ENCODE assay signal across 8 cellular contexts in genomic region chr9:137551656-137552534, GRCh38. TPM values are rescaled to one million over a fixed set of nuclear protein-coding genes. Genes with fewer than 3 reads are reported as not detected.
DNase-seq lines count a peak whose midpoint lies in the region; ATAC-seq and TF ChIP-seq lines count a peak whose summit lies in the region.

Gene MRPL41 (plus strand): TSS chr9:137551879. CDS start chr9:137552082, 203 bp downstream.

- H3K79me2 ChIP-seq in mammary epithelial cell (ENCODE audit: insufficient read depth, low read length) (peaks cover 19% of the 10 kb centered on the region), smooth muscle cell (ENCODE audit: low read depth) (no peaks in the 10 kb centered on the region)

- peak within 1 kb of the TSS; percentile 71 for H3K9ac ChIP-seq in mammary epithelial cell (ENCODE audit: insufficient read depth, low read length)
- H3K9ac ChIP-seq in smooth muscle cell (ENCODE audit: low read depth), result peak within 1 kb of the TSS; percentile 71

- POLR2A ChIA-PET in WTC11 (lab: Charles Lee), result interaction anchor here (0.6 kb wide), 1 partner anchor 53 kb away, joined by 4 read pairs; no protein-coding TSS in a partner anchor

- in situ Hi-C loops in mammary epithelial cell (cut with MboI; ENCODE audit: low sequenced_read_pairs in 2 of 2), result no loop called here

- H3K27ac ChIP-seq in mammary epithelial cell (ENCODE audit: insufficient read depth, low read depth, low read length), result peak within 1 kb of the TSS; percentile 31
- H3K27ac ChIP-seq in smooth muscle cell (ENCODE audit: low read depth), result peak within 1 kb of the TSS; percentile 53

- WGBS in mammary epithelial cell (ENCODE audit: low coverage, missing lambda C conversion rate), result 1% methylated on average over 9 of the region's 111 CpGs
- WGBS in smooth muscle cell (ENCODE audit: low lambda C conversion rate), result 4% methylated on average over 68 of the region's 111 CpGs

- H3K4me3 Mint-ChIP-seq in WTC11, result peak within 1 kb of the TSS; percentile 87

- H3K36me3 Mint-ChIP-seq in WTC11, result peaks cover 34% of the 10 kb centered on the region

- H3K27ac Mint-ChIP-seq in WTC11, result peak within 1 kb of the TSS; percentile 88

- peaks cover 7% of the 10 kb centered on the region for H3K4me1 Mint-ChIP-seq in WTC11

- ATAC-seq in GM18520 (IDR thresholded peaks at IDR 0.05; ENCODE audit: unreplicated experiment) (peak; percentile 87), HG03064 (IDR thresholded peaks at IDR 0.05; ENCODE audit: low read depth, unreplicated experiment) (peak; percentile 60), WTC11 (peak; percentile 85)

- H3K4me2 ChIP-seq in mammary epithelial cell (ENCODE audit: insufficient read depth, low read depth, low read length) (peak within 1 kb of the TSS; percentile 95), smooth muscle cell (peak within 1 kb of the TSS; percentile 99)

- intact Hi-C loops in mammary epithelial cell (cut with micrococcal nuclease), result loop anchor here (2.0 kb wide), 1 partner anchor 17 kb away; no protein-coding TSS in a partner anchor

- H3K27me3 Mint-ChIP-seq in WTC11 (ENCODE audit: low read depth), result no peaks in the 10 kb centered on the region; the same call in 1 of the 2 replicates

- H4K20me1 ChIP-seq in mammary epithelial cell (ENCODE audit: insufficient read depth, low read length) (peaks cover 2% of the 10 kb centered on the region), smooth muscle cell (ENCODE audit: low read depth) (peaks cover under 1% of the 10 kb centered on the region)

- H3K36me3 ChIP-seq in mammary epithelial cell (ENCODE audit: insufficient read depth, low read length) (peaks cover 7% of the 10 kb centered on the region), smooth muscle cell (ENCODE audit: low read depth) (no peaks in the 10 kb centered on the region)

- H3K4me1 ChIP-seq in mammary epithelial cell (ENCODE audit: insufficient read depth, low read length) (peaks cover 16% of the 10 kb centered on the region), smooth muscle cell (ENCODE audit: low read depth) (peaks cover 3% of the 10 kb centered on the region)

- peaks cover 17% of the 10 kb centered on the region for H3F3A ChIP-seq in smooth muscle cell (ENCODE audit: low read depth)

- DNase-seq in 8988T (peak; percentile 95), NCI-H2227 (lab: John Stamatoyannopoulos, UW; ENCODE audit: unreplicated experiment) (peak; percentile 87), WTC11 (ENCODE audit: low spot score) (peak; percentile 90), mammary epithelial cell (peak; percentile 86), iPS-NIHi7 (ENCODE audit: extremely low spot score) (peak; percentile 95), smooth muscle cell (lab: John Stamatoyannopoulos, UW; ENCODE audit: unreplicated experiment) (peak; percentile 70)

- TSS peak; percentile 98 for BruUV-seq in mammary epithelial cell (replicated peaks; lab: Mats Ljungman, UMichigan)

- H3K9me3 ChIP-seq in mammary epithelial cell (replicated peaks; ENCODE audit: insufficient read depth, low read length), result no peaks in the 10 kb centered on the region
- no peaks in the 10 kb centered on the region for H3K9me3 ChIP-seq in smooth muscle cell (replicated peaks; ENCODE audit: low read depth)

- dilution Hi-C loops in mammary epithelial cell (cut with HindIII; ENCODE audit: low sequenced_read_pairs), result no loop called here

- CTCF ChIA-PET in WTC11 (lab: Charles Lee) (interaction anchor here (0.6 to 1.8 kb wide), 18 partner anchors 8 to 471 kb away, joined by 3 to 22 read pairs (median 4); partner anchors contain the start of genes ARRDC1, DPH7, EHMT1 and EXD3), mammary epithelial cell (lab: Charles Lee; ENCODE audit: low non-redundant PET) (no interaction called here)

- TF ChIP-seq CTCF in WTC11 (IDR thresholded peaks at IDR 0.05) (no peak), mammary epithelial cell (conservative IDR thresholded peaks at IDR 0.05 in 1 of 2, IDR thresholded peaks at IDR 0.05 in 1 of 2; ENCODE audit: extremely low read depth in 1 of 2, insufficient read depth in 1 of 2, low read depth in 1 of 2, low read length in 2 of 2) (no peak), smooth muscle cell (IDR thresholded peaks at IDR 0.05; ENCODE audit: borderline replicate concordance, insufficient read depth, poor library complexity, severe bottlenecking) (no peak)

- H3K9me3 Mint-ChIP-seq in WTC11, result peaks cover 6% of the 10 kb centered on the region

- H3K27me3 ChIP-seq in mammary epithelial cell (ENCODE audit: insufficient read depth, low read length) (no peaks in the 10 kb centered on the region), smooth muscle cell (ENCODE audit: low read depth) (no peaks in the 10 kb centered on the region)

- H2AFZ ChIP-seq in mammary epithelial cell (ENCODE audit: low read depth, low read length) (peak within 1 kb of the TSS; percentile 88), smooth muscle cell (ENCODE audit: low read depth) (peak within 1 kb of the TSS; percentile 77)

- H3K4me3 ChIP-seq in mammary epithelial cell (replicated peaks in 1 of 3; ENCODE audit: insufficient read depth in 1 of 3, low read depth in 2 of 3, low read length in 3 of 3), result peak within 1 kb of the TSS; percentile 74 to 91 (median 80)
- H3K4me3 ChIP-seq in smooth muscle cell, result peak within 1 kb of the TSS; percentile 88

TF ChIP-seq in WTC11, 78 proteins besides CTCF, POLR2A, EP300 and RAD21 (continues in another document):
- TF ChIP-seq PREB (CRISPR knock-in tag; IDR thresholded peaks at IDR 0.05; ENCODE audit: borderline replicate concordance) (no peak), ZNF232 (CRISPR knock-in tag; IDR thresholded peaks at IDR 0.05) (no peak), AFF4 (CRISPR knock-in tag; IDR thresholded peaks at IDR 0.05; ENCODE audit: borderline replicate concordance) (no peak), ETV6 (CRISPR knock-in tag; IDR thresholded peaks at IDR 0.05) (no peak), MYBL2 (CRISPR knock-in tag; IDR thresholded peaks at IDR 0.05) (0 out of 2 replicates have a peak, but pooled peaks have one; percentile 22), MAX (CRISPR knock-in tag; IDR thresholded peaks at IDR 0.05) (0 out of 2 replicates have a peak, but pooled peaks have one; percentile 11), FOXK1 (CRISPR knock-in tag; IDR thresholded peaks at IDR 0.05) (peak; percentile 52), ZNF219 (CRISPR knock-in tag; IDR thresholded peaks at IDR 0.05; ENCODE audit: borderline replicate concordance) (no peak), FOXP1 (CRISPR knock-in tag; IDR thresholded peaks at IDR 0.05; ENCODE audit: borderline replicate concordance) (0 out of 2 replicates have a peak, but pooled peaks have one; percentile 13), ZNF396 (CRISPR knock-in tag; IDR thresholded peaks at IDR 0.05; ENCODE audit: borderline replicate concordance) (no peak), TP53 (CRISPR knock-in tag; IDR thresholded peaks at IDR 0.05) (0 out of 2 replicates have a peak, but pooled peaks have one; percentile 25), E2F1 (CRISPR knock-in tag; IDR thresholded peaks at IDR 0.05) (no peak)

RNA-seq across cellular contexts. Expression of gene MRPL41, which starts in this region (rescaled TPM):
- total RNA-seq in WTC11 (2021) (70.1 to 79.4 TPM (median 74.8 TPM) in 3 replicates), mammary epithelial cell (10 to 100 TPM; 31.3 to 46.1 TPM), smooth muscle cell (33.5 and 42.9 TPM in 2 replicates)
- polyA plus RNA-seq in mammary epithelial cell (35.8 TPM), smooth muscle cell (83.2 and 85.7 TPM in 2 replicates)
- 1.6 TPM for polyA minus RNA-seq in mammary epithelial cell

Comparison
In these comparisons a context has a peak if more than half of its experiments do, and no peak if none do; other contexts are left out.
1. Peak in every context shown above with its lines: DNase-seq, ATAC-seq, H3K4me3 ChIP-seq and H3K27ac ChIP-seq.